In genomic region chr6:72552938-72553337, GRCh38 we compare ENCODE assay signal across 11 cellular contexts.
DNase-seq lines count a peak whose midpoint lies in the region; ATAC-seq and TF ChIP-seq lines count a peak whose summit lies in the region.
"Had no signal": no experiment of that assay in that cellular context is flagged by ENCODE, and none has a peak within 500 bp of the region (broad histone marks: within the 10 kb centered on the region; RNA-seq: fewer than 3 reads in every experiment).

No MANE protein-coding gene starts in this region.

- intact Hi-C loops in aorta (cut with DNase I), result no loop called here

- DNase-seq in H4 (ENCODE audit: low spot score) (peak; percentile 55), NCI-H345 (lab: John Stamatoyannopoulos, UW) (peak; percentile 82), brain microvascular endothelial cell (peak; percentile 20), progenitor cell of endocrine pancreas (ENCODE audit: low spot score, unreplicated experiment) (no peak), islet precursor cell (no peak), aorta (no peak), hypothalamus (lab: John Stamatoyannopoulos, UW) (no peak)
- DNase-seq: activated B cell treated with CpG ODN at 0.5 μM for 24 hours; activated T-cell treated with anti-CD3 and anti-CD28 coated beads, Interleukin-2, amount 50 U/mL, for 72 hours had no signal

- H3K9me3 ChIP-seq in aorta (ENCODE audit: control insufficient read depth, low read length), result no peaks in the 10 kb centered on the region

- peaks cover 21% of the 10 kb centered on the region for H3K4me1 Mint-ChIP-seq in progenitor cell of endocrine pancreas (ENCODE audit: low read depth)
- H3K4me1 Mint-ChIP-seq: activated B cell treated with CpG ODN at 0.5 μM for 24 hours; central memory CD8-positive, alpha-beta T cell had no signal

- no peaks in the 10 kb centered on the region for H3K27me3 Mint-ChIP-seq in progenitor cell of endocrine pancreas

- H3K9me3 Mint-ChIP-seq in progenitor cell of endocrine pancreas (ENCODE audit: low read depth), result peaks cover 4% of the 10 kb centered on the region
- H3K9me3 Mint-ChIP-seq: activated B cell treated with CpG ODN at 0.5 μM for 24 hours; activated T-cell treated with anti-CD3 and anti-CD28 coated beads, Interleukin-2, amount 50 U/mL, for 72 hours; central memory CD8-positive, alpha-beta T cell had no signal

- in situ Hi-C loops in brain microvascular endothelial cell (cut with HindIII; ENCODE audit: low pct_ligation_motif_present, low sequenced_read_pairs), result no loop called here

- peak overlapping the region; percentile 54 for H3K27ac Mint-ChIP-seq in progenitor cell of endocrine pancreas
- H3K27ac Mint-ChIP-seq: activated B cell treated with CpG ODN at 0.5 μM for 24 hours; activated T-cell treated with anti-CD3 and anti-CD28 coated beads, Interleukin-2, amount 50 U/mL, for 72 hours had no signal

- H3K36me3 ChIP-seq in brain microvascular endothelial cell (replicated peaks), result no peaks in the 10 kb centered on the region
- H3K36me3 ChIP-seq in aorta (ENCODE audit: control insufficient read depth in 1 of 2, insufficient read depth in 2 of 2, low read length in 1 of 2), result no peaks in the 10 kb centered on the region

- ATAC-seq in aorta (ENCODE audit: low FRiP score) (no peak), HG02571 (IDR thresholded peaks at IDR 0.05; ENCODE audit: unreplicated experiment) (no peak)

- H3K27ac ChIP-seq in brain microvascular endothelial cell (peak overlapping the region; percentile 97), aorta (ENCODE audit: low read depth in 1 of 2, low read length in 2 of 2) (no peak overlapping the region)

- TF ChIP-seq CTCF in brain microvascular endothelial cell (IDR thresholded peaks at IDR 0.05; ENCODE audit: low read depth, low read length, missing control alignments) (no peak), progenitor cell of endocrine pancreas (IDR thresholded peaks at IDR 0.05; ENCODE audit: unreplicated experiment) (no peak)

- H3K27me3 ChIP-seq in brain microvascular endothelial cell (replicated peaks), result no peaks in the 10 kb centered on the region
- no peaks in the 10 kb centered on the region for H3K27me3 ChIP-seq in aorta (ENCODE audit: control insufficient read depth in 1 of 2, insufficient read depth in 2 of 2, low read length in 1 of 2)

- no peak overlapping the region for H3K4me3 Mint-ChIP-seq in progenitor cell of endocrine pancreas (ENCODE audit: low read depth)
- H3K4me3 Mint-ChIP-seq: activated B cell treated with CpG ODN at 0.5 μM for 24 hours; activated T-cell treated with anti-CD3 and anti-CD28 coated beads, Interleukin-2, amount 50 U/mL, for 72 hours; central memory CD8-positive, alpha-beta T cell had no signal

- no peaks in the 10 kb centered on the region for H3K4me1 ChIP-seq in aorta (ENCODE audit: control insufficient read depth in 1 of 2, insufficient read depth in 2 of 2, low read length in 2 of 2)

- H3K4me3 ChIP-seq in brain microvascular endothelial cell (ENCODE audit: low read depth, low read length) (no peak overlapping the region), aorta (ENCODE audit: low read length in 2 of 2) (no peak overlapping the region)

- no peaks in the 10 kb centered on the region for H3K36me3 Mint-ChIP-seq in progenitor cell of endocrine pancreas (ENCODE audit: insufficient read depth)

- 42 to 49% methylated on average over 4 of the region's 4 CpGs for WGBS in aorta, 2 donors

Comparison
In these comparisons a context has a peak if more than half of its experiments do, and no peak if none do; other contexts are left out.
1. DNase-seq: peak in H4 (single experiment), NCI-H345 (single experiment) and brain microvascular endothelial cell (single experiment); none in progenitor cell of endocrine pancreas (single experiment), islet precursor cell (single experiment), aorta (0 of 2) and hypothalamus (0 of 51).